ENCODE assay signal across 23 cellular contexts in the genomic region with DNA sequence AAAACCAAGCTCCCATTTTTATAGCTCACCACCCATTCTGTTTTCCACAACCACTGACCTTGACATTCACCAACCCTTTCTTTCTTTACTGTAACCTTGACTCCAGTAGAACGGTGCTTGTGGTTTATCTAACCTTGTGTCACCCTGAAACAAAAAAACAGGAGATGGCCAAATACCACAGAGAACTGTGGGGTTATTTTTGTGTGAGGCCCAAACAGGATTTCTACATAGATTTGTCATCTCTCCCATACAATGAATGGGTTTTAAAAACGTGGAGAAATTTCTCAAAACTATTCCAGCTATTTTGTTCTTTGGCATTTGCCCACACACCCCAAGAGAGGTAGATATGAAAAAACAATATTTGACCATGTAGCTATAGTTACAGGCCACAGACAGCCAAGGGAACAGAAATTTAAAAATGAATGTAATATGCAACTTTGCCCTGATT.
DNase-seq lines count a peak whose midpoint lies in the region; ATAC-seq and TF ChIP-seq lines count a peak whose summit lies in the region.
"Had no signal": no experiment of that assay in that cellular context is flagged by ENCODE, and none has a peak within 500 bp of the region (broad histone marks: within the 10 kb centered on the region; RNA-seq: fewer than 3 reads in every experiment).

No MANE protein-coding gene starts in this region.

- CTCF ChIA-PET in MCF 10A (lab: Yijun Ruan, JAX): interaction anchor here (1.0 to 1.1 kb wide), 2 partner anchors 52 to 135 kb away, joined by 3 to 7 read pairs; no protein-coding TSS in a partner anchor
- CTCF ChIA-PET in activated CD8-positive, alpha-beta memory T cell treated with anti-CD3 and anti-CD28 coated beads, Interleukin-2, amount 10 ng/mL, durations not matched to agents 7 days and 5 days (lab: Charles Lee): no interaction called here

- H3K36me3 Mint-ChIP-seq in MCF 10A (ENCODE audit: insufficient read depth, unreplicated experiment): no peaks in the 10 kb centered on the region
- no peaks in the 10 kb centered on the region for H3K36me3 Mint-ChIP-seq in activated CD8-positive, alpha-beta memory T cell treated with anti-CD3 and anti-CD28 coated beads, Interleukin-2, amount 10 ng/mL, durations not matched to agents 7 days and 5 days
- H3K36me3 Mint-ChIP-seq in T-helper 17 cell (ENCODE audit: low read depth): peaks cover 5% of the 10 kb centered on the region

- TF ChIP-seq CTCF in MCF 10A (IDR thresholded peaks at IDR 0.05; ENCODE audit: unreplicated experiment) (no peak), breast epithelium (IDR thresholded peaks at IDR 0.05) (no peak), astrocyte of the cerebellum (IDR thresholded peaks at IDR 0.05; ENCODE audit: low read depth, low read length, missing control alignments) (no peak), fibroblast of pulmonary artery (IDR thresholded peaks at IDR 0.05; ENCODE audit: low read length, missing control alignments) (no peak)

- H3K4me1 ChIP-seq in breast epithelium (no peaks in the 10 kb centered on the region), subcutaneous abdominal adipose tissue (ENCODE audit: control insufficient read depth in 5 of 5, insufficient read depth in 5 of 5, low read length in 5 of 5) (peaks cover 0 to 15% (median 7%) of the 10 kb centered on the region in 5 donors)
- H3K4me1 ChIP-seq: Peyer's patch, transverse colon had no signal

- in situ Hi-C loops in astrocyte of the cerebellum (cut with HindIII; ENCODE audit: low sequenced_read_pairs): no loop called here

- POLR2A ChIA-PET in MCF 10A (lab: Yijun Ruan, JAX): no interaction called here

- H3K27me3 Mint-ChIP-seq in MCF 10A (ENCODE audit: insufficient read depth, unreplicated experiment) (no peaks in the 10 kb centered on the region), T-helper 17 cell (peaks cover 23% of the 10 kb centered on the region)
- H3K27me3 Mint-ChIP-seq in activated CD8-positive, alpha-beta memory T cell treated with anti-CD3 and anti-CD28 coated beads, Interleukin-2, amount 10 ng/mL, durations not matched to agents 7 days and 5 days: peaks cover 2% of the 10 kb centered on the region

- no peak overlapping the region for H3K4me3 ChIP-seq in breast epithelium
- no peak overlapping the region for H3K4me3 ChIP-seq in astrocyte of the cerebellum (ENCODE audit: low read depth, low read length)
- H3K4me3 ChIP-seq in fibroblast of pulmonary artery (replicated peaks; ENCODE audit: low read depth, low read length): no peak overlapping the region
- H3K4me3 ChIP-seq in subcutaneous abdominal adipose tissue (ENCODE audit: low read depth in 1 of 5, low read length in 5 of 5): no peak overlapping the region
- H3K4me3 ChIP-seq: ascending aorta, GM12878, lung, Peyer's patch, transverse colon had no signal

- H3K9me3 ChIP-seq in breast epithelium (no peaks in the 10 kb centered on the region), subcutaneous abdominal adipose tissue (ENCODE audit: control insufficient read depth in 5 of 5, low read length in 5 of 5) (no peaks in the 10 kb centered on the region), T-helper 17 cell (ENCODE audit: control insufficient read depth, low read length, poor library complexity, severe bottlenecking) (no peaks in the 10 kb centered on the region)
- H3K9me3 ChIP-seq: ascending aorta, Peyer's patch, transverse colon had no signal

- ATAC-seq in activated CD8-positive, alpha-beta memory T cell treated with anti-CD3 and anti-CD28 coated beads, Interleukin-2, amount 10 ng/mL, durations not matched to agents 7 days and 5 days: no peak
- no peak for ATAC-seq in T-helper 17 cell
- ATAC-seq: GM12878 had no signal

- H3K27me3 ChIP-seq in breast epithelium (no peaks in the 10 kb centered on the region), subcutaneous abdominal adipose tissue (ENCODE audit: control insufficient read depth in 5 of 5, insufficient read depth in 4 of 5, low read length in 5 of 5) (no peaks in the 10 kb centered on the region)
- H3K27me3 ChIP-seq: ascending aorta, Peyer's patch, transverse colon had no signal

- H3K27ac Mint-ChIP-seq in MCF 10A (ENCODE audit: low read depth, unreplicated experiment) (peak overlapping the region; percentile 10), T-helper 17 cell (no peak overlapping the region)
- no peak overlapping the region for H3K27ac Mint-ChIP-seq in activated CD8-positive, alpha-beta memory T cell treated with anti-CD3 and anti-CD28 coated beads, Interleukin-2, amount 10 ng/mL, durations not matched to agents 7 days and 5 days
- H3K27ac Mint-ChIP-seq: activated B cell treated with CpG ODN at 0.5 μM for 24 hours; CD8-positive, alpha-beta memory T cell; nephron progenitor cell had no signal

- DNase-seq in MCF 10A (ENCODE audit: unreplicated experiment) (peak; percentile 31), breast epithelium (ENCODE audit: low spot score in 2 of 2) (no peak), astrocyte of the cerebellum (ENCODE audit: low read depth) (peak; percentile 92), fibroblast of pulmonary artery (ENCODE audit: low read depth) (peak; percentile 92), NCI-H2171 (lab: John Stamatoyannopoulos, UW) (no peak), T-helper 17 cell (no peak)
- DNase-seq in activated CD8-positive, alpha-beta memory T cell treated with anti-CD3 and anti-CD28 coated beads, Interleukin-2, amount 10 ng/mL, durations not matched to agents 7 days and 5 days: no peak
- DNase-seq: 8988T; activated B cell treated with CpG ODN at 0.5 μM for 24 hours; activated gamma-delta T cell; CD8-positive, alpha-beta memory T cell; foreskin melanocyte; NCI-H2029 treated with DMSO at 0.1 percent for 48 hours; NCI-H748 treated with DMSO at 0.1 percent for 48 hours; nephron progenitor cell; Peyer's patch; stimulated activated CD4-positive, alpha-beta T cell treated with anti-CD3 and anti-CD28 coated beads, Interleukin-4, amount 100 ng/mL, for 1 hour; T-helper 1 cell; transverse colon had no signal

- no TSS peak for BruUV-seq in MCF 10A (replicated peaks; lab: Mats Ljungman, UMichigan)

- H3K27ac ChIP-seq in breast epithelium: peak overlapping the region in 1 of 2 donors; percentile 40
- H3K27ac ChIP-seq in subcutaneous abdominal adipose tissue (ENCODE audit: low read depth, low read length): peak overlapping the region; percentile 56
- H3K27ac ChIP-seq: Peyer's patch, transverse colon had no signal

- no peak overlapping the region for H3K4me3 Mint-ChIP-seq in MCF 10A (ENCODE audit: unreplicated experiment)
- no peak overlapping the region for H3K4me3 Mint-ChIP-seq in activated CD8-positive, alpha-beta memory T cell treated with anti-CD3 and anti-CD28 coated beads, Interleukin-2, amount 10 ng/mL, durations not matched to agents 7 days and 5 days
- H3K4me3 Mint-ChIP-seq in T-helper 17 cell: no peak overlapping the region
- H3K4me3 Mint-ChIP-seq: activated B cell treated with CpG ODN at 0.5 μM for 24 hours; CD8-positive, alpha-beta memory T cell; nephron progenitor cell had no signal

- H3K36me3 ChIP-seq in breast epithelium (no peaks in the 10 kb centered on the region), subcutaneous abdominal adipose tissue (ENCODE audit: control insufficient read depth in 5 of 5, insufficient read depth in 5 of 5, low read length in 5 of 5) (no peaks in the 10 kb centered on the region)
- H3K36me3 ChIP-seq: ascending aorta, Peyer's patch, transverse colon had no signal

- no peak overlapping the region for H3K9ac ChIP-seq in subcutaneous abdominal adipose tissue (ENCODE audit: low read length in 5 of 5)

- H3K4me1 Mint-ChIP-seq in MCF 10A (ENCODE audit: insufficient read depth, unreplicated experiment): peaks cover 15% of the 10 kb centered on the region
- H3K4me1 Mint-ChIP-seq in activated CD8-positive, alpha-beta memory T cell treated with anti-CD3 and anti-CD28 coated beads, Interleukin-2, amount 10 ng/mL, durations not matched to agents 7 days and 5 days: peaks cover 2% of the 10 kb centered on the region
- H3K4me1 Mint-ChIP-seq in T-helper 17 cell: peaks cover 2% of the 10 kb centered on the region
- H3K4me1 Mint-ChIP-seq: activated B cell treated with CpG ODN at 0.5 μM for 24 hours; CD8-positive, alpha-beta memory T cell had no signal

- TF ChIP-seq POLR2A in breast epithelium (IDR thresholded peaks at IDR 0.05): no peak

- intact Hi-C loops in MCF 10A (cut with micrococcal nuclease): no loop called here
- intact Hi-C loops in breast epithelium (cut with DNase I; ENCODE audit: low total_unique reads): no loop called here

- no peaks in the 10 kb centered on the region for H3K9me3 Mint-ChIP-seq in MCF 10A (ENCODE audit: unreplicated experiment)
- H3K9me3 Mint-ChIP-seq in activated CD8-positive, alpha-beta memory T cell treated with anti-CD3 and anti-CD28 coated beads, Interleukin-2, amount 10 ng/mL, durations not matched to agents 7 days and 5 days (ENCODE audit: low read depth): no peaks in the 10 kb centered on the region
- H3K9me3 Mint-ChIP-seq: activated B cell treated with CpG ODN at 0.5 μM for 24 hours; CD8-positive, alpha-beta memory T cell; nephron progenitor cell had no signal

Comparison
In these comparisons a context has a peak if more than half of its experiments do, and no peak if none do; other contexts are left out.
1. DNase-seq: peak in MCF 10A (single experiment), astrocyte of the cerebellum (single experiment) and fibroblast of pulmonary artery (single experiment); none in breast epithelium (0 of 2), NCI-H2171 (single experiment), activated CD8-positive, alpha-beta memory T cell treated with anti-CD3 and anti-CD28 coated beads, Interleukin-2, amount 10 ng/mL, durations not matched to agents 7 days and 5 days (single experiment) and T-helper 17 cell (0 of 3).